In genomic region chr3:9398715-9399708, GRCh38 we compare ENCODE assay signal across 1 cellular context.
TF ChIP-seq lines count a peak whose summit lies in the region.

No MANE protein-coding gene starts in this region.

TF ChIP-seq in IMR-90, 13 proteins besides CTCF, POLR2A, EP300 and RAD21 (continued from another document):
- no peak for TF ChIP-seq FOS (IDR thresholded peaks at IDR 0.05; ENCODE audit: low read depth, low read length)
- TF ChIP-seq USF2 (IDR thresholded peaks at IDR 0.05; ENCODE audit: low read depth, low read length) = no peak
- no peak for TF ChIP-seq MXI1 (IDR thresholded peaks at IDR 0.05; ENCODE audit: borderline replicate concordance, low read depth, low read length)
- TF ChIP-seq MAFK (IDR thresholded peaks at IDR 0.05; ENCODE audit: low read depth, low read length) = peak; percentile 3; the same call in 1 of the 2 replicates
- peak; percentile 70 for TF ChIP-seq NFE2L2 (IDR thresholded peaks at IDR 0.05; ENCODE audit: low read depth, low read length)
- TF ChIP-seq CHD1 (IDR thresholded peaks at IDR 0.05; ENCODE audit: low read depth, low read length) = 0 out of 2 replicates have a peak, but pooled peaks have one; percentile 11
- TF ChIP-seq BHLHE40 (IDR thresholded peaks at IDR 0.05; ENCODE audit: low read depth, low read length) = no peak
- no peak for TF ChIP-seq ELK1 (IDR thresholded peaks at IDR 0.05; ENCODE audit: borderline replicate concordance, low read depth, low read length)
